ENCODE assay signal across 8 cellular contexts in the genomic region with DNA sequence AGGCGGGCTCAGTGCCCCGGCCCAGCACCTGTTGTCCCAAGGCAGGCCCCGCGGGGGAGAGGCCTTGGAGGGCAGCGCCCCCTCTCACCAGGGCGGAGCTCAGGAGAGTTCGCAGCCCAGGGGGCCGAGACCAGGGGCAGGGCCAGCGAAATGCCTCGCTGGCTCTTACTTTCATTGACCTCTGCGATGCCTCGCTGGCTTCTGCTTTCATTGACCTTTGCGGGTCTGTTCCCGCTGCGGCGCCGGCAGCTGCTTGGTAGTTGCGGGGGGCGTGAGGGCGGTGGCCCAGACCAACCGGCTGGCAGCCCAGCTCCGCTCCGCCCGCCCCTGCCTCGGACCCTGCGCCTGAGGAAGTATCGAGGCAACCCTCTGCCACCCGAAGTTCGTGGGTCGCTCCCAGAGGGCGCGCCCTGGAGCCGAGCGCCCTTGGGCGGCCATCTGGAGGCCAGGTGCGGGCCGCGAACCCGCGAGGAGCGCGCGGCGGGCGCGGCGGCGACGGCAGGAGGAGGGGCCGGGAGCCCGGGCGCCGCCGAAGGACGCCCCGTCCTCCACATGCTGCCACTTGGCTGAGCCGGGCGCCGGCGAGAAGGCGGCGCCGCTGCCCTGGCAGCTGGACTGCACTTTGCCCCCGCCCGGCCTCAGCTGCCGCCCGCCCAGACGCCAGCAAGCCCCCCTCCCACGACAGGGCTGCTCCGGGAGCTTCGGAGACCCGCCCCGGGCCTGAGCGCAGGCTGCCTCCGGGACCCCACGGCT.
DNase-seq lines count a peak whose midpoint lies in the region; ATAC-seq and TF ChIP-seq lines count a peak whose summit lies in the region.

No MANE protein-coding gene starts in this region.

- no peaks in the 10 kb centered on the region for H3K27me3 Mint-ChIP-seq in chondrocyte (ENCODE audit: low read depth)

- H3K36me3 Mint-ChIP-seq in chondrocyte (ENCODE audit: low read depth) = no peaks in the 10 kb centered on the region

- H3K4me3 Mint-ChIP-seq in chondrocyte (ENCODE audit: unreplicated experiment) = peak overlapping the region; percentile 64

- peak; percentile 71 for TF ChIP-seq CTCF in chondrocyte (IDR thresholded peaks at IDR 0.05)

- peaks cover 9% of the 10 kb centered on the region for H3K4me1 Mint-ChIP-seq in chondrocyte (ENCODE audit: low read depth)

- no peaks in the 10 kb centered on the region for H3K27me3 ChIP-seq in layer of hippocampus (ENCODE audit: control insufficient read depth, insufficient read depth, low read length)

- peak overlapping the region; percentile 97 for H3K27ac ChIP-seq in layer of hippocampus (ENCODE audit: low read depth, low read length)

- no peak overlapping the region for H3K27ac Mint-ChIP-seq in chondrocyte (ENCODE audit: unreplicated experiment)

- ATAC-seq in GM19324 (IDR thresholded peaks at IDR 0.05; ENCODE audit: low FRiP score, unreplicated experiment) (peak; percentile 92), HG03280 (IDR thresholded peaks at IDR 0.05; ENCODE audit: unreplicated experiment) (peak; percentile 78)

- DNase-seq in Daoy (ENCODE audit: low read depth) (peak; percentile 57), RPMI7951 (ENCODE audit: low read depth) (peak; percentile 41), chondrocyte (ENCODE audit: low spot score) (peak; percentile 82), NCI-H128 (lab: John Stamatoyannopoulos, UW; ENCODE audit: unreplicated experiment) (no peak)
- peak; percentile 12 for DNase-seq in stimulated activated CD4-positive, alpha-beta T cell treated with anti-CD3 and anti-CD28 coated beads, Interleukin-4, amount 100 ng/mL, for 1 hour

- no peaks in the 10 kb centered on the region for H3K9me3 Mint-ChIP-seq in chondrocyte (ENCODE audit: low read depth)
